Comparison of ENCODE assay signal across 7 cellular contexts in the genomic region with DNA sequence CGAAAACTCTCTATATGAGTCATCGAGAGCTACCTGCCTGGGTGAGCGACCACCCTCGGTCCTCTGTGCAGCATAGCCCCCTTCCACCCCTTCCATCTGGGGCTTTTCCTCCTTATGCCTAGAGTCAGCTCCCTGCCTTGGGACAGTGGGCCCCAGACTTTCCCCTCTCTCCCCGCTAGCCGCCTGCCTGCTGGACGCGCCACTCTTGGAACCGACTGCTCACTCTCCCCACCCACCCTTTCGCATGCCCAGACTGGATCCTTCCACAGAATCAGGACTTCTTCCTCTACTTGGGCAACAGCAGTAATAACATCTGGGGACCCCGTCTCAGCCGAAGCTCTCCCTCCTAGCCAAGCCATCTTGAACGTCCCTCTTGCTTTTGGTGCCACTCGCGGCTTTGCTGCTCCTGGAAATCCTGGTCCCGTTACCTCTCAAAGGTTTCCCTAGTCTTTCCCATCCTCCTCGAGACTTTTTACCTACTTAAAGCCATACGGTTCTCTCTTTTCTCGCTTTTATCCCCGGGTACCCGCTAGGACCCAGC. TPM values are rescaled to one million over a fixed set of nuclear protein-coding genes. Genes with fewer than 3 reads are reported as not detected.
DNase-seq lines count a peak whose midpoint lies in the region; ATAC-seq and TF ChIP-seq lines count a peak whose summit lies in the region.

No MANE protein-coding gene starts in this region.

- peak; percentile 62 for DNase-seq in NB4 (ENCODE audit: low read depth)
- peak; percentile 20 to 37 for DNase-seq in cardiac fibroblast (ENCODE audit: low read depth in 2 of 2)
- no peak for DNase-seq in left lung
- DNase-seq in thyroid gland: peak; percentile 29 to 37
- no peak for DNase-seq in middle frontal gyrus (ENCODE audit: extremely low spot score, low spot score)
- DNase-seq in NCI-H1694 (lab: John Stamatoyannopoulos, UW): no peak

- intact Hi-C loops in left lung (cut with DNase I): no loop called here
- intact Hi-C loops in thyroid gland (cut with DNase I): loop anchor here (10.0 kb wide), 2 partner anchors 96 to 336 kb away; a partner anchor contains a TSS

- H3K4me3 ChIP-seq in GM12875 (ENCODE audit: low read depth, low read length): peak overlapping the region; percentile 81
- peak overlapping the region; percentile 94 for H3K4me3 ChIP-seq in NB4 (ENCODE audit: low read depth, low read length)
- peak overlapping the region; percentile 88 to 98 for H3K4me3 ChIP-seq in cardiac fibroblast (replicated peaks in 1 of 2; ENCODE audit: low read depth in 2 of 2, low read length in 2 of 2)
- H3K4me3 ChIP-seq in left lung: peak overlapping the region; percentile 77 to 85
- peak overlapping the region; percentile 45 to 73 (median 60) for H3K4me3 ChIP-seq in thyroid gland (replicated peaks in 1 of 3)

- H3K4me1 ChIP-seq in left lung (peaks cover 26 to 54% of the 10 kb centered on the region in 2 donors), thyroid gland (peaks cover 39 to 46% of the 10 kb centered on the region in 2 donors)

- ATAC-seq in left lung: peak; percentile 12

- H3K27ac ChIP-seq in left lung (peak overlapping the region; percentile 84 to 89), thyroid gland (peak overlapping the region; percentile 71 to 85 (median 80))

- H3K9me3 ChIP-seq in left lung (no peaks in the 10 kb centered on the region), thyroid gland (no peaks in the 10 kb centered on the region)

- H3K36me3 ChIP-seq in left lung (peaks cover 0 to 35% of the 10 kb centered on the region in 2 donors), thyroid gland (peaks cover 16 to 31% of the 10 kb centered on the region in 2 donors)

- 1% methylated on average over 19 of the region's 21 CpGs for WGBS in thyroid gland, 2 donors

- H3K27me3 ChIP-seq in left lung: no peaks in the 10 kb centered on the region
- no peaks in the 10 kb centered on the region for H3K27me3 ChIP-seq in thyroid gland

- TF ChIP-seq POLR2A in NB4 (IDR thresholded peaks at IDR 0.05; ENCODE audit: extremely low read depth, insufficient read length) (no peak), thyroid gland (IDR thresholded peaks at IDR 0.05) (no peak)

- no peak for TF ChIP-seq CTCF in GM12875 (IDR thresholded peaks at IDR 0.05; ENCODE audit: borderline replicate concordance, insufficient read depth, low read depth, low read length)
- TF ChIP-seq CTCF in NB4 (IDR thresholded peaks at IDR 0.05; ENCODE audit: low read depth, low read length): no peak
- no peak for TF ChIP-seq CTCF in cardiac fibroblast (IDR thresholded peaks at IDR 0.05; ENCODE audit: low read depth, low read length)
- TF ChIP-seq CTCF in left lung (IDR thresholded peaks at IDR 0.05): no peak
- TF ChIP-seq CTCF in thyroid gland (IDR thresholded peaks at IDR 0.05): no peak

RNA-seq across cellular contexts. Expression of a gene that starts 0.7 kb away (rescaled TPM):
- total RNA-seq in left lung: 100 to 1,000 TPM; 102 to 116 TPM
- 10 to 100 TPM; 60.6 to 84.7 (median 68.7) TPM for total RNA-seq in thyroid gland

RNA-seq across cellular contexts. Expression of a gene that starts 10.7 kb away (rescaled TPM):
- total RNA-seq in left lung (1 to 10 TPM; 6.0 to 8.7 TPM), thyroid gland (1 to 10 TPM; 4.7 to 7.7 (median 5.6) TPM)

RNA-seq across cellular contexts. Expression of a gene that starts 12.3 kb away (rescaled TPM):
- total RNA-seq in left lung (1,000 to 10,000 TPM; 3,023 to 3,157 TPM), thyroid gland (1,000 to 10,000 TPM; 1,344 to 2,817 (median 2,330) TPM)

RNA-seq across cellular contexts. Expression of a gene that starts 23.6 kb away (rescaled TPM):
- 10 to 100 TPM; 32.6 to 43.1 TPM for total RNA-seq in left lung
- total RNA-seq in thyroid gland: 100 to 1,000 TPM in 1 of 4 donors, 10 to 100 TPM in 3; 33.4 to 115 (median 48.1) TPM

RNA-seq across cellular contexts. Expression of a gene that starts 24.4 kb away (rescaled TPM):
- total RNA-seq in left lung: 100 to 1,000 TPM in 1 of 2 donors, 10 to 100 TPM in 1; 62.0 to 103 TPM
- 100 to 1,000 TPM in 3 of 4 donors, 10 to 100 TPM in 1; 94.0 to 142 (median 122) TPM for total RNA-seq in thyroid gland

Comparison
In these comparisons a context has a peak if more than half of its experiments do, and no peak if none do; other contexts are left out.
1. DNase-seq: peak in NB4 (single experiment), cardiac fibroblast (2 of 2) and thyroid gland (2 of 2); none in left lung (0 of 2), middle frontal gyrus (single experiment) and NCI-H1694 (single experiment).
2. Peak in every context shown above with its lines, with median percentiles within 50 percentile points of each other: H3K4me3 ChIP-seq.